10 cellular contexts compared by ENCODE assay signal in genomic region chr5:61534481-61535267, GRCh38.
DNase-seq lines count a peak whose midpoint lies in the region; ATAC-seq, FAIRE-seq and TF ChIP-seq lines count a peak whose summit lies in the region.
"Had no signal": no experiment of that assay in that cellular context is flagged by ENCODE, and none has a peak within 500 bp of the region (broad histone marks: within the 10 kb centered on the region; RNA-seq: fewer than 3 reads in every experiment).

No MANE protein-coding gene starts in this region.

- H3K27me3 ChIP-seq in MG63 (no peaks in the 10 kb centered on the region), pancreas (no peaks in the 10 kb centered on the region)

- peaks cover 7% of the 10 kb centered on the region for H3K36me3 ChIP-seq in MG63
- H3K36me3 ChIP-seq in pancreas = peaks cover 0 to 11% (median 0%) of the 10 kb centered on the region in 3 donors

- no peak for TF ChIP-seq CTCF in GM10248 (IDR thresholded peaks at IDR 0.05; ENCODE audit: control extremely low read depth, extremely low read depth, low read depth, missing control alignments)
- TF ChIP-seq CTCF in pancreas (IDR thresholded peaks at IDR 0.05) = no peak

- ATAC-seq in GM19324 (IDR thresholded peaks at IDR 0.05; ENCODE audit: low FRiP score, unreplicated experiment) (peak; percentile 52), HG02943 (IDR thresholded peaks at IDR 0.05; ENCODE audit: low read depth, unreplicated experiment) (peak; percentile 79), left lobe of liver (no peak), pancreas (no peak)
- ATAC-seq: right cardiac atrium had no signal

- H3K9me3 Mint-ChIP-seq in T-helper 1 cell treated with Interleukin-12 subunit alpha and Interleukin-12 subunit beta and Interleukin-4 antibody, amounts not matched to agents 30 μg/mL and 1 μg/mL, for 36 hours = peaks cover 5% of the 10 kb centered on the region

- H3K27ac Mint-ChIP-seq in T-helper 1 cell treated with Interleukin-12 subunit alpha and Interleukin-12 subunit beta and Interleukin-4 antibody, amounts not matched to agents 30 μg/mL and 1 μg/mL, for 36 hours = peak overlapping the region; percentile 11

- no peak for FAIRE-seq in pancreas (lab: Jason Lieb, UNC)

- no peak overlapping the region for H3K4me3 Mint-ChIP-seq in T-helper 1 cell treated with Interleukin-12 subunit alpha and Interleukin-12 subunit beta and Interleukin-4 antibody, amounts not matched to agents 30 μg/mL and 1 μg/mL, for 36 hours

- H3K9me3 ChIP-seq in MG63 (no peaks in the 10 kb centered on the region), pancreas (no peaks in the 10 kb centered on the region)

- POLR2A ChIA-PET in GM10248 (lab: Yijun Ruan, JAX) = no interaction called here

- peaks cover 22% of the 10 kb centered on the region for H3K36me3 Mint-ChIP-seq in T-helper 1 cell treated with Interleukin-12 subunit alpha and Interleukin-12 subunit beta and Interleukin-4 antibody, amounts not matched to agents 30 μg/mL and 1 μg/mL, for 36 hours (ENCODE audit: low read depth)

- DNase-seq in GM10248 (ENCODE audit: extremely low spot score) (peak; percentile 23), MG63 (no peak), SHP77 (lab: John Stamatoyannopoulos, UW) (no peak), left lobe of liver (ENCODE audit: low spot score) (no peak), pancreas (no peak)
- DNase-seq: activated CD4-positive, alpha-beta T cell treated with anti-CD3 and anti-CD28 coated beads for 1 hour; right cardiac atrium had no signal

- no peak overlapping the region for H3K27ac ChIP-seq in pancreas

- H3K4me1 ChIP-seq in pancreas = no peaks in the 10 kb centered on the region

- WGBS in pancreas, 2 donors = 93 to 95% methylated on average over 5 of the region's 5 CpGs

- intact Hi-C loops in pancreas (cut with DNase I) = no loop called here

- H3K4me1 Mint-ChIP-seq in T-helper 1 cell treated with Interleukin-12 subunit alpha and Interleukin-12 subunit beta and Interleukin-4 antibody, amounts not matched to agents 30 μg/mL and 1 μg/mL, for 36 hours (ENCODE audit: low read depth) = peaks cover 13% of the 10 kb centered on the region

- no peaks in the 10 kb centered on the region for H3K27me3 Mint-ChIP-seq in T-helper 1 cell treated with Interleukin-12 subunit alpha and Interleukin-12 subunit beta and Interleukin-4 antibody, amounts not matched to agents 30 μg/mL and 1 μg/mL, for 36 hours (ENCODE audit: low read depth)

- CTCF ChIA-PET in GM10248 (lab: Yijun Ruan, JAX) = interaction anchor here (1.2 kb wide), 1 partner anchor 9 kb away, joined by 3 read pairs; no protein-coding TSS in a partner anchor

- H3K4me3 ChIP-seq in MG63 (no peak overlapping the region), pancreas (no peak overlapping the region)

Comparison
In these comparisons a context has a peak if more than half of its experiments do, and no peak if none do; other contexts are left out.
1. ATAC-seq: peak in GM19324 (single experiment) and HG02943 (single experiment); none in left lobe of liver (single experiment) and pancreas (0 of 4).